ENCODE assay signal across 1 cellular context in the genomic region with DNA sequence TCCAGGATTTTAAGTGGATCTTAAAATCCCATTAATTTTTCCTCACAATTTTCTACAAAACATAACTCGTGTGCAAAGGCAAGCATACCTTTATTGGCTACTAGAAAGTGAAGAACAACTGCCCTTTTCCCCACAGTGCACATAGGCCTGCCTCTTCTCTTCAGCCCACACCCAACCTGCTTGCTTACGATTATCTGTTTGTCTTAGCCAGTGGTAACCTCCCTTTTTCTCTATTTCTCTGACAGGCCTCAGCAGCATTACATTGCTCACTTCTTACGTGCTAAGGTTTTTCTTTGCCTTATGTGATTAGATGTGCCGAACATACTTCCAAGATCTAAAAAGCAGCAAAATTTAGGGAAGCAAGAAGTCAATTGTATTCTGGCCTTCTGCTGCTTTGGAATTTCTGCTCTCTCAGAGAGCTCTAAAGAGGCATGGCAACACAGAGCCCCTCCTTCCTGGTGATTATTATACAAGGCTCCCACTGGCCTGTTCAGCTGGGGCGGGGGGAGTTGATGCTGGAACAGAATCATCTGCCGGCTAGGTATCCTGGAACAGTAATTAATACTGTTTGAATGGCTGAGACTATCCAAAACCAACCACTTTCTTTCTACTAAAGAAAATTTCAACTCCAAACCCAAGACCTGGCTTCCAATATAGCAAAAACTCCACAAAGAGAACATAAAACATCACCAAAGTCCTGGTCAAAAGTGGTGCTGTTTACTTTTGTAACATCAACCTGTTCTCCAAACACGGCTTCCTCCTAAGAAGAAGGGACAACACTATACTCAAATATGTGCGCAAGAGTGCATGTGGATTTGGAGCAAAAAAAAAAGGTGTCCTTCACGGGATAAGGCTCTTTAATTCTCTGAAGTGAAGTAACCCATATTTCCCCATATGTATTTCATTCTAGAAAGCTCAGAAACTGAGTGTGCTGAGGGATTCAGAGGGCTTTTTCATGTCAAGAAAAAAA.
TF ChIP-seq lines count a peak whose summit lies in the region.

No MANE protein-coding gene starts in this region.

TF ChIP-seq in A549, 52 proteins besides CTCF, POLR2A, EP300 and RAD21 (continued from another document):
- TF ChIP-seq REST (IDR thresholded peaks at IDR 0.05), result no peak
- no peak for TF ChIP-seq PHF8 (IDR thresholded peaks at IDR 0.05; ENCODE audit: borderline replicate concordance, low read depth)
- TF ChIP-seq SMC3 (IDR thresholded peaks at IDR 0.05), result no peak
- TF ChIP-seq KDM5A (IDR thresholded peaks at IDR 0.05), result no peak
- TF ChIP-seq FOSB (CRISPR knock-in tag; IDR thresholded peaks at IDR 0.05), result no peak
- no peak for TF ChIP-seq MYC (IDR thresholded peaks at IDR 0.05; ENCODE audit: borderline replicate concordance, low read length)
